Comparison of ENCODE assay signal across 1 cellular context in the genomic region with DNA sequence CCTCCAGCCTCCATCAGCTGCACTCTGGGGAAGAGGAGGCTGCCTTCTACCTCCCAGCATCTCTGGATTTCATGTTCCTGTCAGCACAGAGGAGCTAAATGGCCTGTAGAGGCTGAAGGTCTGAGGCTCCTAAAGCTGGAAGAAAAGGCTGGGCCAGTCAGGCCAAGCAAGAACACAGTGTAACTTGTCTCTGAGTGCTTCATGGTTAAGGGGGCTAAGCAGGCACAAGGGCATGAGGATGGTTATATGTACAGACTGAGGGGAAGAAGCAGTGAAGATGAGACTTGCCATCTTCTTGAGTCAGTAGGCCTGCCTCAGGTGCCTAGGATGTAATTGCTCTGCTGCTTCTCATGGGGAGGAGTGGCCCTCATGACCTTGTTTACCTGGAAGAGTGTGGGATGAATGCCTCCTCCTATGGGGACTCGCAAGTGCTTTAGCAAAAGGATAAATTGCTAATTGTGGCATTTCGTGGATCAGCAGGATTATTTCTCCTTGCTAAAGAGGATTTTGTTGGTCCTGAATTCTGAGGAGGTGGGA.
TF ChIP-seq lines count a peak whose summit lies in the region.

No MANE protein-coding gene starts in this region.

TF ChIP-seq in H1, 55 proteins besides CTCF, POLR2A, EP300 and RAD21:
- no peak for TF ChIP-seq GABPA (IDR thresholded peaks at IDR 0.05; ENCODE audit: borderline replicate concordance, insufficient read depth, low read length)
- TF ChIP-seq BACH1 (IDR thresholded peaks at IDR 0.05; ENCODE audit: low read length): no peak
- TF ChIP-seq SIRT6 (IDR thresholded peaks at IDR 0.05; ENCODE audit: low read length): no peak
- no peak for TF ChIP-seq EZH2 (IDR thresholded peaks at IDR 0.05; ENCODE audit: low read depth, low read length, severe bottlenecking)
- no peak for TF ChIP-seq TBP (IDR thresholded peaks at IDR 0.05; ENCODE audit: low read depth, low read length)
- no peak for TF ChIP-seq RXRA (IDR thresholded peaks at IDR 0.05; ENCODE audit: insufficient read depth, low read depth, low read length)
- TF ChIP-seq ASH2L (IDR thresholded peaks at IDR 0.05; ENCODE audit: low read length): no peak
- no peak for TF ChIP-seq RNF2 (IDR thresholded peaks at IDR 0.05; ENCODE audit: borderline replicate concordance, low read depth, low read length, missing control alignments, poor library complexity, severe bottlenecking)
- TF ChIP-seq, protein P1, sequence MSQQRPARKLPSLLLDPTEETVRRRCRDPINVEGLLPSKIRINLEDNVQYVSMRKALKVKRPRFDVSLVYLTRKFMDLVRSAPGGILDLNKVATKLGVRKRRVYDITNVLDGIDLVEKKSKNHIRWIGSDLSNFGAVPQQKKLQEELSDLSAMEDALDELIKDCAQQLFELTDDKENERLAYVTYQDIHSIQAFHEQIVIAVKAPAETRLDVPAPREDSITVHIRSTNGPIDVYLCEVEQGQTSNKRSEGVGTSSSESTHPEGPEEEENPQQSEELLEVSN (IDR thresholded peaks at IDR 0.05): no peak
- no peak for TF ChIP-seq GTF2F1 (IDR thresholded peaks at IDR 0.05; ENCODE audit: borderline replicate concordance, low read depth, low read length)
- no peak for TF ChIP-seq HDAC6 (IDR thresholded peaks at IDR 0.05; ENCODE audit: low read depth, low read length)
- TF ChIP-seq TAF7 (optimal IDR thresholded peaks at IDR 0.05; ENCODE audit: borderline replicate concordance, low read depth, low read length): no peak
